10 cellular contexts compared by ENCODE assay signal in the genomic region with DNA sequence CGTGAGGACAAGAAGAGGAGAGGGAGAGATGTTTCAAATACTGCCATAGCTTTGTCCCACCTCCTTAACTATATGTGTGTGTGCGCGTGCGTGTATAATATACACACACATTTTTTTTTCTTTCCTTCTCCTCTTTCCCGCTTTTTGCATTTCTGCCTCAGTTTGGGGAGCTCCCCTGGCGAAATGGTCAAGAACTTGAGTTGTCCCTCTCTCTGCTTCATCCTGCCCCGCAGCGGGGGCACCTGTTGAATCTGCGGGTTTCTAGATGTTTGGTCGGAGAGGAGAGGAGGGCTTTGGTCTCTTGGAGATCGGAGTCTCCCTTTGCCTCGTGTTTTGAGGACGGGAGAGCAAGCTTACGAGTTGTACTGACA. TPM values are rescaled to one million over a fixed set of nuclear protein-coding genes. Genes with fewer than 3 reads are reported as not detected.
DNase-seq lines count a peak whose midpoint lies in the region; ATAC-seq, FAIRE-seq and TF ChIP-seq lines count a peak whose summit lies in the region.
"Had no signal": no experiment of that assay in that cellular context is flagged by ENCODE, and none has a peak within 500 bp of the region (broad histone marks: within the 10 kb centered on the region; RNA-seq: fewer than 3 reads in every experiment).

No MANE protein-coding gene starts in this region.

- DNase-seq in DMS79 treated with DMSO at 0.1 percent for 48 hours (lab: John Stamatoyannopoulos, UW) = peak; percentile 65
- DNase-seq in DMS79 (lab: John Stamatoyannopoulos, UW) = no peak
- DNase-seq in IMR-90 = peak; percentile 46
- peak; percentile 75 for DNase-seq in endothelial cell of umbilical vein (ENCODE audit: low read depth, low spot score)
- no peak for DNase-seq in DMS153 (lab: John Stamatoyannopoulos, UW)

- no peak overlapping the region for H2BK15ac ChIP-seq in IMR-90 (ENCODE audit: low read depth, low read length)

- TF ChIP-seq RAD21 in IMR-90 (IDR thresholded peaks at IDR 0.05; ENCODE audit: low read length) = no peak

- H2BK20ac ChIP-seq in IMR-90 (ENCODE audit: low read depth, low read length) = no peak overlapping the region

- intact Hi-C loops in IMR-90 (cut with micrococcal nuclease) (no loop called here), endothelial cell of umbilical vein (cut with micrococcal nuclease) (loop anchor here (1.0 kb wide), 2 partner anchors 11 to 25 kb away; no protein-coding TSS in a partner anchor)

- H3K4me1 ChIP-seq in IMR-90 (ENCODE audit: control insufficient read depth, insufficient read depth, low read length) (no peaks in the 10 kb centered on the region; the same call in 1 of the 2 replicates), endothelial cell of umbilical vein (ENCODE audit: control insufficient read depth, extremely low read depth, insufficient read depth, low read length) (peaks cover 6% of the 10 kb centered on the region), mucosa of rectum (ENCODE audit: control insufficient read depth in 2 of 2, insufficient read depth in 2 of 2, low read length in 2 of 2) (peaks cover 0 to 9% of the 10 kb centered on the region in 2 donors)

- H2BK5ac ChIP-seq in IMR-90 (ENCODE audit: low read depth, low read length, poor library complexity, severe bottlenecking) = peak overlapping the region; percentile 76

- 0 out of 2 replicates have a peak overlapping the region, but pooled peaks have one; percentile 13 for H2BK120ac ChIP-seq in IMR-90 (ENCODE audit: low read depth, low read length)

- dilution Hi-C loops in IMR-90 (cut with HindIII; ENCODE audit: low sequenced_read_pairs, unreplicated experiment) (no loop called here), endothelial cell of umbilical vein (cut with MboI; ENCODE audit: extremely low pct_ligation_motif_present, low sequenced_read_pairs) (no loop called here)

- no peaks in the 10 kb centered on the region for H3K9me2 ChIP-seq in SU-DHL-6 (replicated peaks; ENCODE audit: insufficient read depth, low read length)

- TF ChIP-seq POLR2A in IMR-90 (IDR thresholded peaks at IDR 0.05; ENCODE audit: low read depth, low read length) = no peak
- no peak for TF ChIP-seq POLR2A in endothelial cell of umbilical vein (IDR thresholded peaks at IDR 0.05; ENCODE audit: low read depth, low read length)

- H2AK9ac ChIP-seq in IMR-90 (replicated peaks; ENCODE audit: low read depth, low read length, poor library complexity) = peak overlapping the region; percentile 97

- H3K4me3 ChIP-seq in IMR-90 (ENCODE audit: insufficient read depth, low read depth, low read length) = peak overlapping the region; percentile 84
- H3K4me3 ChIP-seq in SU-DHL-6 (ENCODE audit: insufficient read depth, low read length, poor library complexity, severe bottlenecking) = peak overlapping the region; percentile 66
- peak overlapping the region; percentile 74 to 91 (median 89) for H3K4me3 ChIP-seq in endothelial cell of umbilical vein (replicated peaks in 1 of 3; ENCODE audit: insufficient read depth in 1 of 3, low read depth in 1 of 3, low read length in 3 of 3)
- peak overlapping the region; percentile 76 to 85 for H3K4me3 ChIP-seq in mucosa of rectum (ENCODE audit: low read length in 2 of 2)

- H3K27ac ChIP-seq in IMR-90 (ENCODE audit: insufficient read depth, low read length) = peak overlapping the region; percentile 85
- H3K27ac ChIP-seq in SU-DHL-6 (ENCODE audit: low read depth, low read length) = no peak overlapping the region
- H3K27ac ChIP-seq in endothelial cell of umbilical vein (ENCODE audit: insufficient read depth, low read depth, low read length) = peak overlapping the region; percentile 29
- H3K27ac ChIP-seq in mucosa of rectum (ENCODE audit: low read depth in 2 of 2, low read length in 2 of 2) = peak overlapping the region; percentile 78 to 83

- BruUV-seq in IMR-90 (replicated peaks; lab: Mats Ljungman, UMichigan) (no TSS peak), endothelial cell of umbilical vein (replicated peaks; lab: Mats Ljungman, UMichigan) (no TSS peak)

- H3K18ac ChIP-seq in IMR-90 (ENCODE audit: low read depth, low read length) = no peak overlapping the region

- H3K9me3 ChIP-seq in IMR-90 (ENCODE audit: control insufficient read depth, insufficient read depth, low read length) (peaks cover 2% of the 10 kb centered on the region; the same call in 1 of the 2 replicates), SU-DHL-6 (ENCODE audit: insufficient read depth, low read length) (0 out of 2 replicates have a peak, but pooled peaks cover 3% of the 10 kb centered on the region), endothelial cell of umbilical vein (replicated peaks; ENCODE audit: control insufficient read depth, insufficient read depth, low read length) (no peaks in the 10 kb centered on the region), mucosa of rectum (ENCODE audit: control insufficient read depth in 2 of 2, low read length in 2 of 2) (no peaks in the 10 kb centered on the region)

- peaks cover 15% of the 10 kb centered on the region for H3K36me3 ChIP-seq in IMR-90 (ENCODE audit: control insufficient read depth, insufficient read depth, low read length)
- H3K36me3 ChIP-seq in SU-DHL-6 (ENCODE audit: low read length) = 0 out of 2 replicates have a peak, but pooled peaks cover 3% of the 10 kb centered on the region
- H3K36me3 ChIP-seq in endothelial cell of umbilical vein (ENCODE audit: control insufficient read depth in 2 of 2, extremely low read depth in 1 of 2, insufficient read depth in 2 of 2, low read length in 2 of 2) = peaks cover 0 to 10% of the 10 kb centered on the region in 2 experiments
- H3K36me3 ChIP-seq in mucosa of rectum (ENCODE audit: control insufficient read depth in 2 of 2, insufficient read depth in 2 of 2, low read length in 2 of 2) = peaks cover 3 to 5% of the 10 kb centered on the region in 2 donors

- peak overlapping the region; percentile 70 for H3K14ac ChIP-seq in IMR-90 (replicated peaks; ENCODE audit: low read depth, low read length)

- no peaks in the 10 kb centered on the region for H3K79me2 ChIP-seq in SU-DHL-6 (ENCODE audit: insufficient read depth, low read length)
- peaks cover 15% of the 10 kb centered on the region for H3K79me2 ChIP-seq in endothelial cell of umbilical vein (ENCODE audit: control insufficient read depth, insufficient read depth, low read length)

- POLR2A ChIA-PET in IMR-90 (lab: Charles Lee; ENCODE audit: unreplicated experiment) = interaction anchor here (0.8 kb wide), 1 partner anchor 16 kb away, joined by 3 read pairs; no protein-coding TSS in a partner anchor
- POLR2A ChIA-PET in endothelial cell of umbilical vein (lab: Charles Lee) = interaction anchor here (0.6 kb wide), 1 partner anchor 12 kb away, joined by 3 read pairs; no protein-coding TSS in a partner anchor

- CTCF ChIA-PET in IMR-90 (lab: Yijun Ruan, JAX) (interaction anchor here (1.0 kb wide), 1 partner anchor 157 kb away, joined by 4 read pairs; no protein-coding TSS in a partner anchor), endothelial cell of umbilical vein (lab: Charles Lee) (interaction anchor here (0.8 to 1.8 kb wide), 6 partner anchors 10 to 227 kb away, joined by 3 to 10 read pairs (median 3); a partner anchor contains a TSS)

- H3K9me1 ChIP-seq in IMR-90 (ENCODE audit: insufficient read depth, low read length) (no peaks in the 10 kb centered on the region), endothelial cell of umbilical vein (replicated peaks; ENCODE audit: control insufficient read depth, extremely low read depth, insufficient read depth, low read length) (no peaks in the 10 kb centered on the region)

- H3K9ac ChIP-seq in IMR-90 (ENCODE audit: low read depth, low read length) (peak overlapping the region; percentile 71), SU-DHL-6 (ENCODE audit: low read length) (peak overlapping the region; percentile 63), endothelial cell of umbilical vein (replicated peaks; ENCODE audit: extremely low read depth, insufficient read depth, low read length) (peak overlapping the region; percentile 70), mucosa of rectum (ENCODE audit: low read depth in 1 of 2, low read length in 2 of 2) (peak overlapping the region; percentile 54 to 84)

- peak overlapping the region; percentile 63 for H3K4ac ChIP-seq in IMR-90 (ENCODE audit: low read depth, low read length)

- no peaks in the 10 kb centered on the region for H3K27me3 ChIP-seq in IMR-90 (ENCODE audit: control insufficient read depth, insufficient read depth, low read length)
- H3K27me3 ChIP-seq in SU-DHL-6 (ENCODE audit: low read length) = no peaks in the 10 kb centered on the region
- no peaks in the 10 kb centered on the region for H3K27me3 ChIP-seq in endothelial cell of umbilical vein (ENCODE audit: control insufficient read depth in 2 of 2, insufficient read depth in 2 of 2, low read length in 2 of 2)
- H3K27me3 ChIP-seq in mucosa of rectum (ENCODE audit: control insufficient read depth in 2 of 2, insufficient read depth in 2 of 2, low read length in 2 of 2) = no peaks in the 10 kb centered on the region

- in situ Hi-C loops in IMR-90 (cut with MboI; ENCODE audit: low sequenced_read_pairs) = no loop called here

- no CpG with 5 or more reads among the region's 14 CpGs for WGBS in IMR-90 (ENCODE audit: extremely low coverage in 2 of 2, insufficient read length in 1 of 2), 2 experiments

- H3K23ac ChIP-seq in IMR-90 (ENCODE audit: low read depth, low read length) = peak overlapping the region; percentile 21

- H2AFZ ChIP-seq in IMR-90 (replicated peaks; ENCODE audit: low read length, poor library complexity) = peak overlapping the region; percentile 98
- peak overlapping the region; percentile 98 for H2AFZ ChIP-seq in SU-DHL-6 (ENCODE audit: low read depth, low read length, severe bottlenecking)
- peak overlapping the region; percentile 87 for H2AFZ ChIP-seq in endothelial cell of umbilical vein (ENCODE audit: low read depth, low read length)

- peaks cover 3% of the 10 kb centered on the region; the same call in 1 of the 2 replicates for H3F3A ChIP-seq in SU-DHL-6 (ENCODE audit: insufficient read depth)

- H4K20me1 ChIP-seq in IMR-90 (ENCODE audit: insufficient read depth, low read length) (no peaks in the 10 kb centered on the region), SU-DHL-6 (ENCODE audit: low read depth, low read length) (no peaks in the 10 kb centered on the region), endothelial cell of umbilical vein (replicated peaks; ENCODE audit: control insufficient read depth, extremely low read depth, insufficient read depth, low read length) (no peaks in the 10 kb centered on the region)

- peak overlapping the region; percentile 70; the same call in 1 of the 2 replicates for H4K91ac ChIP-seq in IMR-90 (ENCODE audit: insufficient read depth, low read depth, low read length)

- peak; percentile 8 for FAIRE-seq in endothelial cell of umbilical vein (lab: Jason Lieb, UNC)
- FAIRE-seq: A204.1, endometrium had no signal

- peaks cover 23 to 37% of the 10 kb centered on the region in 2 experiments; a peak in 3 of 4 replicates for H3K79me1 ChIP-seq in IMR-90 (ENCODE audit: low read depth in 1 of 2, low read length in 2 of 2)

- H3K4me2 ChIP-seq in IMR-90 (ENCODE audit: low read depth, low read length) = peak overlapping the region; percentile 96
- H3K4me2 ChIP-seq in SU-DHL-6 (ENCODE audit: low read depth, low read length, poor library complexity, severe bottlenecking) = peak overlapping the region; percentile 62
- H3K4me2 ChIP-seq in endothelial cell of umbilical vein (ENCODE audit: insufficient read depth, low read length) = peak overlapping the region; percentile 94

- peak overlapping the region; percentile 32; the same call in 1 of the 2 replicates for H2AK5ac ChIP-seq in IMR-90 (ENCODE audit: low read depth, low read length)

- peak overlapping the region; percentile 45; the same call in 1 of the 2 replicates for H4K5ac ChIP-seq in IMR-90 (ENCODE audit: low read depth, low read length)

- TF ChIP-seq CTCF in IMR-90 (conservative IDR thresholded peaks at IDR 0.05; ENCODE audit: low read depth, low read length) = no peak
- TF ChIP-seq CTCF in SU-DHL-6 (IDR thresholded peaks at IDR 0.05; ENCODE audit: insufficient read depth, low read length, poor library complexity, severe bottlenecking) = no peak
- TF ChIP-seq CTCF in endothelial cell of umbilical vein (IDR thresholded peaks at IDR 0.05; ENCODE audit: extremely low read depth in 1 of 2, insufficient read depth in 1 of 2, low read depth in 1 of 2, low read length in 2 of 2) = no peak

- ATAC-seq in GM21528 (IDR thresholded peaks at IDR 0.05; ENCODE audit: low FRiP score, unreplicated experiment) (peak; percentile 12), IMR-90 (ENCODE audit: low read depth) (peak; percentile 50)

- peak overlapping the region; percentile 25 to 87; a peak in 3 of 4 replicates for H4K8ac ChIP-seq in IMR-90 (ENCODE audit: low read depth in 2 of 2, low read length in 2 of 2)

- H3K56ac ChIP-seq in IMR-90 (ENCODE audit: extremely low read depth, insufficient read depth, low read length) = peak overlapping the region; percentile 77; the same call in 1 of the 2 replicates

RNA-seq across cellular contexts. Expression of a gene that starts 0.5 kb away (rescaled TPM):
- total RNA-seq in IMR-90 (2012; rRNA removed) = 37.8 and 46.9 TPM in 2 replicates
- polyA plus RNA-seq in IMR-90 (2012; rRNA removed) = 22.9 and 26.9 TPM in 2 replicates
- 11.5 and 12.8 TPM in 2 replicates for polyA plus RNA-seq in IMR-90 (2012; cell fraction: cytosol; rRNA removed)
- 3.8 and 9.6 TPM in 2 replicates for polyA plus RNA-seq in IMR-90 (2012; cell fraction: nucleus; rRNA removed; ENCODE audit: low replicate concordance)
- 33.8 and 37.5 TPM in 2 replicates for total RNA-seq in endothelial cell of umbilical vein
- polyA plus RNA-seq in endothelial cell of umbilical vein = 19.3 and 24.4 TPM in 2 replicates
- polyA plus RNA-seq in endothelial cell of umbilical vein (2011; cell fraction: cytosol; rRNA removed) = 30.0 and 31.7 TPM in 2 replicates
- polyA plus RNA-seq in endothelial cell of umbilical vein (2011; cell fraction: nucleus; rRNA removed) = 16.2 and 19.9 TPM in 2 replicates
- polyA plus RNA-seq in endothelial cell of umbilical vein (2012) = 34.5 and 46.3 TPM in 2 replicates
- polyA minus RNA-seq in endothelial cell of umbilical vein = 16.2 and 16.9 TPM in 2 replicates
- polyA minus RNA-seq in endothelial cell of umbilical vein (2011; cell fraction: cytosol; rRNA and poly(A)+ RNA removed) = 2.7 TPM
- polyA minus RNA-seq in endothelial cell of umbilical vein (2011; cell fraction: nucleus; rRNA and poly(A)+ RNA removed) = 15.1 and 16.3 TPM in 2 replicates

Comparison
In these comparisons a context has a peak if more than half of its experiments do, and no peak if none do; other contexts are left out.
1. DNase-seq: peak in DMS79 treated with DMSO at 0.1 percent for 48 hours (single experiment), IMR-90 (single experiment) and endothelial cell of umbilical vein (single experiment); none in DMS79 (single experiment) and DMS153 (single experiment).
2. Peak in every context shown above with its lines, with median percentiles within 50 percentile points of each other: H2AFZ ChIP-seq, H3K4me2 ChIP-seq, H3K4me3 ChIP-seq and H3K9ac ChIP-seq.